In the genomic region with DNA sequence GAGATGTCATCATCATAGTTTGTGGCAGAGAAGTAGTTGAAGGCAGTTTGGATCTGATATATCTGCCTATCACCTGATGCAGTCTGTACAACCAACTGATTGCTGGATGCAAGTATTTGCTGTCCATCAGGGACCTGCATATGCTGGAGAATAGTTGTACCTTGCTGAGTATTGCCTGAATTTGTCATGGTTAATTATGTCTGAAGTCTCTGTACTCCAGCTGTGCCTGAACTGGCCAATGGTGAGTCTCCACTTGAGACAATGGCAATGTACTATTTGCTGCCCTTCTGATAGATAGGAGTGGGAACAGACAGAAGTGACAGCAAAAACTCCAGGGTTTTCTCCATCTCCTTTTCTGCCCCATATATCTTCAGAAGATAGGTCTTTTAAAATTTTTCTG, we compare ENCODE assay signal across 8 cellular contexts.
"Had no signal": no experiment of that assay in that cellular context is flagged by ENCODE, and none has a peak within 500 bp of the region (broad histone marks: within the 10 kb centered on the region; RNA-seq: fewer than 3 reads in every experiment).

No MANE protein-coding gene starts in this region.

- H3K27ac ChIP-seq: GM23248, HL-60 had no signal

- DNase-seq: GM23248, GOT3, H7, HFFc6 had no signal

- H3K36me3 ChIP-seq: HAP-1 had no signal

- H3K4me1 ChIP-seq: HAP-1 had no signal

- H3K4me3 ChIP-seq: GM23248, HAP-1 had no signal

- ATAC-seq: HCT116, HepG2 had no signal

- H2AFZ ChIP-seq: GM23248 had no signal

- H3K9me3 ChIP-seq: HAP-1 had no signal
